Comparison of ENCODE assay signal across 1 cellular context in genomic region chr12:121128908-121129704, GRCh38.
A peak's percentile ranks its signal among the peaks of the same experiment; 100 is the strongest.
TF ChIP-seq lines count a peak whose summit lies in the region.

No MANE protein-coding gene starts in this region.

TF ChIP-seq in K562, 482 proteins besides CTCF, POLR2A, EP300 and RAD21 (continued from another document and continues in another):
- TF ChIP-seq, protein P1, sequence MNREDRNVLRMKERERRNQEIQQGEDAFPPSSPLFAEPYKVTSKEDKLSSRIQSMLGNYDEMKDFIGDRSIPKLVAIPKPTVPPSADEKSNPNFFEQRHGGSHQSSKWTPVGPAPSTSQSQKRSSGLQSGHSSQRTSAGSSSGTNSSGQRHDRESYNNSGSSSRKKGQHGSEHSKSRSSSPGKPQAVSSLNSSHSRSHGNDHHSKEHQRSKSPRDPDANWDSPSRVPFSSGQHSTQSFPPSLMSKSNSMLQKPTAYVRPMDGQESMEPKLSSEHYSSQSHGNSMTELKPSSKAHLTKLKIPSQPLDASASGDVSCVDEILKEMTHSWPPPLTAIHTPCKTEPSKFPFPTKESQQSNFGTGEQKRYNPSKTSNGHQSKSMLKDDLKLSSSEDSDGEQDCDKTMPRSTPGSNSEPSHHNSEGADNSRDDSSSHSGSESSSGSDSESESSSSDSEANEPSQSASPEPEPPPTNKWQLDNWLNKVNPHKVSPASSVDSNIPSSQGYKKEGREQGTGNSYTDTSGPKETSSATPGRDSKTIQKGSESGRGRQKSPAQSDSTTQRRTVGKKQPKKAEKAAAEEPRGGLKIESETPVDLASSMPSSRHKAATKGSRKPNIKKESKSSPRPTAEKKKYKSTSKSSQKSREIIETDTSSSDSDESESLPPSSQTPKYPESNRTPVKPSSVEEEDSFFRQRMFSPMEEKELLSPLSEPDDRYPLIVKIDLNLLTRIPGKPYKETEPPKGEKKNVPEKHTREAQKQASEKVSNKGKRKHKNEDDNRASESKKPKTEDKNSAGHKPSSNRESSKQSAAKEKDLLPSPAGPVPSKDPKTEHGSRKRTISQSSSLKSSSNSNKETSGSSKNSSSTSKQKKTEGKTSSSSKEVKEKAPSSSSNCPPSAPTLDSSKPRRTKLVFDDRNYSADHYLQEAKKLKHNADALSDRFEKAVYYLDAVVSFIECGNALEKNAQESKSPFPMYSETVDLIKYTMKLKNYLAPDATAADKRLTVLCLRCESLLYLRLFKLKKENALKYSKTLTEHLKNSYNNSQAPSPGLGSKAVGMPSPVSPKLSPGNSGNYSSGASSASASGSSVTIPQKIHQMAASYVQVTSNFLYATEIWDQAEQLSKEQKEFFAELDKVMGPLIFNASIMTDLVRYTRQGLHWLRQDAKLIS (CRISPR knock-in tag; IDR thresholded peaks at IDR 0.05) = 0 out of 2 replicates have a peak, but pooled peaks have one; percentile 47
- no peak for TF ChIP-seq HDAC6 (IDR thresholded peaks at IDR 0.05; ENCODE audit: low read depth, low read length)
- TF ChIP-seq MXD1 (CRISPR knock-in tag; IDR thresholded peaks at IDR 0.05; ENCODE audit: borderline replicate concordance, poor library complexity, severe bottlenecking) = peak; percentile 6
- TF ChIP-seq, protein P2, sequence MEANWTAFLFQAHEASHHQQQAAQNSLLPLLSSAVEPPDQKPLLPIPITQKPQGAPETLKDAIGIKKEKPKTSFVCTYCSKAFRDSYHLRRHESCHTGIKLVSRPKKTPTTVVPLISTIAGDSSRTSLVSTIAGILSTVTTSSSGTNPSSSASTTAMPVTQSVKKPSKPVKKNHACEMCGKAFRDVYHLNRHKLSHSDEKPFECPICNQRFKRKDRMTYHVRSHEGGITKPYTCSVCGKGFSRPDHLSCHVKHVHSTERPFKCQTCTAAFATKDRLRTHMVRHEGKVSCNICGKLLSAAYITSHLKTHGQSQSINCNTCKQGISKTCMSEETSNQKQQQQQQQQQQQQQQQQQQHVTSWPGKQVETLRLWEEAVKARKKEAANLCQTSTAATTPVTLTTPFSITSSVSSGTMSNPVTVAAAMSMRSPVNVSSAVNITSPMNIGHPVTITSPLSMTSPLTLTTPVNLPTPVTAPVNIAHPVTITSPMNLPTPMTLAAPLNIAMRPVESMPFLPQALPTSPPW (CRISPR knock-in tag; IDR thresholded peaks at IDR 0.05) = peak; percentile 92
- no peak for TF ChIP-seq RBM34 (IDR thresholded peaks at IDR 0.05; ENCODE audit: borderline replicate concordance, insufficient read depth, low read length)
- no peak for TF ChIP-seq ZNF24 (IDR thresholded peaks at IDR 0.05)
- no peak for TF ChIP-seq SIN3B (IDR thresholded peaks at IDR 0.05; ENCODE audit: low read depth)
- no peak for TF ChIP-seq TCFL5 (CRISPR knock-in tag; conservative IDR thresholded peaks at IDR 0.05)
- TF ChIP-seq, protein P3, sequence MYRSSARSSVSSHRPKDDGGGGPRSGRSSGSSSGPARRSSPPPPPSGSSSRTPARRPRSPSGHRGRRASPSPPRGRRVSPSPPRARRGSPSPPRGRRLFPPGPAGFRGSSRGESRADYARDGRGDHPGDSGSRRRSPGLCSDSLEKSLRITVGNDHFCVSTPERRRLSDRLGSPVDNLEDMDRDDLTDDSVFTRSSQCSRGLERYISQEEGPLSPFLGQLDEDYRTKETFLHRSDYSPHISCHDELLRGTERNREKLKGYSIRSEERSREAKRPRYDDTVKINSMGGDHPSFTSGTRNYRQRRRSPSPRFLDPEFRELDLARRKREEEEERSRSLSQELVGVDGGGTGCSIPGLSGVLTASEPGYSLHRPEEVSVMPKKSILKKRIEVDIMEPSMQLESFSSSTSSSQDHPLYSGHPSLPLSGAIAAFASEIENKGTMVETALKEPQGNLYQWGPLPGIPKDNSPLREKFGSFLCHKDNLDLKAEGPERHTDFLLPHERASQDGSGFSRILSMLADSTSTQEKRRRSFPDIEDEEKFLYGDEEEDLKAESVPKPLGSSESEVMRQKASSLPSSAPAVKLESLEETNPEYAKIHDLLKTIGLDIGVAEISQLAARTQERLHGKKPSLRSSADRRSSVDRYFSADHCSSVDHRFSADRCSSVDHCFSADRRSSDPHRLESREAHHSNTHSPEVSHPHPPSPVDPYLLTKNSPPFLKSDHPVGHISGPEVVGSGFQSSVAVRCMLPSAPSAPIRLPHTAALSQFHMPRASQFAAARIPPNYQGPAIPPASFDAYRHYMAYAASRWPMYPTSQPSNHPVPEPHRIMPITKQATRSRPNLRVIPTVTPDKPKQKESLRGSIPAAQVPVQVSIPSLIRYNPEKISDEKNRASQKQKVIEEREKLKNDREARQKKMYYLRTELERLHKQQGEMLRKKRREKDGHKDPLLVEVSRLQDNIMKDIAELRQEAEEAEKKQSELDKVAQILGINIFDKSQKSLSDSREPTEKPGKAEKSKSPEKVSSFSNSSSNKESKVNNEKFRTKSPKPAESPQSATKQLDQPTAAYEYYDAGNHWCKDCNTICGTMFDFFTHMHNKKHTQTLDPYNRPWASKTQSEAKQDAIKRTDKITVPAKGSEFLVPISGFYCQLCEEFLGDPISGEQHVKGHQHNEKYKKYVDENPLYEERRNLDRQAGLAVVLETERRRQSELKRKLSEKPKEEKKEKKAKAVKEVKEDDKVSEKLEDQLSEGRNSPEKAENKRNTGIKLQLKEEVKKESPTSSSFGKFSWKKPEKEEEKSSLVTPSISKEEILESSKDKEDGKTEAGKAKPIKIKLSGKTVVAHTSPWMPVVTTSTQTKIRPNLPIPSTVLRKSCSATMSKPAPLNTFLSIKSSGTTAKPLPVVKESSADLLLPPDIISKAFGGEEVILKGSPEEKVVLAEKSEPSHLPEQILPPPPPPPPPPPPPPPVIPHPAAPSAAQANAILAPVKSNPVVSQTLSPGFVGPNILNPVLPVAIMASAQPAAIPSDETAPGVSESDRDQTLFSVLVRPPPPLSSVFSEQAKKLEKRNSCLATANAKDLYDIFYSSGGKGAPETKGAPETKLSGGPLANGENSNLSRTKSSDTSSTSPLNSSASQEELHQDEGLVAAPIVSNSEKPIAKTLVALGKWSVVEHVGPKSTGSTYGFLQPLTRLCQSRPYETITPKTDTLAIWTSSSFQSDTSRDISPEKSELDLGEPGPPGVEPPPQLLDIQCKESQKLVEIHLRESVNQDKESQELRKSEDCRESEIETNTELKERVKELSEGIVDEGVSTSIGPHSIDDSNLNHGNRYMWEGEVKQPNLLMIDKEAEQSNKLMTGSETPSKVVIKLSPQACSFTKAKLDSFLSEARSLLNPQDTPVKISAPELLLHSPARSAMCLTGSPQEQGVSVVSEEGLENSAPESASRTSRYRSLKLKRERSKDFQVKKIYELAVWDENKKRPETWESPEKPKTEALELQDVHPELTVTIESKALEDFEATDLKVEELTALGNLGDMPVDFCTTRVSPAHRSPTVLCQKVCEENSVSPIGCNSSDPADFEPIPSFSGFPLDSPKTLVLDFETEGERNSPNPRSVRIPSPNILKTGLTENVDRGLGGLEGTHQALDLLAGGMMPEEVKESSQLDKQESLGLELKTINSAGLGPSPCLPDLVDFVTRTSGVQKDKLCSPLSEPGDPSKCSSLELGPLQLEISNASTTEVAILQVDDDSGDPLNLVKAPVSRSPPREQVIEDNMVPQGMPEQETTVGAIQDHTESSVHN (IDR thresholded peaks at IDR 0.05; ENCODE audit: borderline replicate concordance in 1 of 2, low read depth in 1 of 2) = no peak; a peak in 1 of 4 replicates
- TF ChIP-seq, protein P4, sequence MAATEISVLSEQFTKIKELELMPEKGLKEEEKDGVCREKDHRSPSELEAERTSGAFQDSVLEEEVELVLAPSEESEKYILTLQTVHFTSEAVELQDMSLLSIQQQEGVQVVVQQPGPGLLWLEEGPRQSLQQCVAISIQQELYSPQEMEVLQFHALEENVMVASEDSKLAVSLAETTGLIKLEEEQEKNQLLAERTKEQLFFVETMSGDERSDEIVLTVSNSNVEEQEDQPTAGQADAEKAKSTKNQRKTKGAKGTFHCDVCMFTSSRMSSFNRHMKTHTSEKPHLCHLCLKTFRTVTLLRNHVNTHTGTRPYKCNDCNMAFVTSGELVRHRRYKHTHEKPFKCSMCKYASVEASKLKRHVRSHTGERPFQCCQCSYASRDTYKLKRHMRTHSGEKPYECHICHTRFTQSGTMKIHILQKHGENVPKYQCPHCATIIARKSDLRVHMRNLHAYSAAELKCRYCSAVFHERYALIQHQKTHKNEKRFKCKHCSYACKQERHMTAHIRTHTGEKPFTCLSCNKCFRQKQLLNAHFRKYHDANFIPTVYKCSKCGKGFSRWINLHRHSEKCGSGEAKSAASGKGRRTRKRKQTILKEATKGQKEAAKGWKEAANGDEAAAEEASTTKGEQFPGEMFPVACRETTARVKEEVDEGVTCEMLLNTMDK (IDR thresholded peaks at IDR 0.05; ENCODE audit: borderline replicate concordance, insufficient read depth, low read depth, low read length, poor library complexity, severe bottlenecking) = no peak
- no peak; the same call in 1 of the 2 replicates for TF ChIP-seq DIDO1 (tag; IDR thresholded peaks at IDR 0.05; ENCODE audit: low read depth)
- TF ChIP-seq EWSR1 (IDR thresholded peaks at IDR 0.05; ENCODE audit: borderline replicate concordance, low read depth, partially characterized antibody) = no peak
- TF ChIP-seq CREM (IDR thresholded peaks at IDR 0.05; ENCODE audit: low read depth) = no peak
- TF ChIP-seq RBM25 (IDR thresholded peaks at IDR 0.05; ENCODE audit: low read depth, low read length, severe bottlenecking) = peak; percentile 89
- TF ChIP-seq BMI1 (IDR thresholded peaks at IDR 0.05; ENCODE audit: low read length) = no peak
- TF ChIP-seq ZZZ3 (IDR thresholded peaks at IDR 0.05) = no peak
- no peak for TF ChIP-seq PHB2 (IDR thresholded peaks at IDR 0.05; ENCODE audit: low read depth)
- TF ChIP-seq MLLT1 (IDR thresholded peaks at IDR 0.05) = no peak
- TF ChIP-seq RAD51 (IDR thresholded peaks at IDR 0.05; ENCODE audit: borderline replicate concordance, low read depth) = peak; percentile 50; the same call in 1 of the 2 replicates
- TF ChIP-seq ELF2 (CRISPR knock-in tag; IDR thresholded peaks at IDR 0.05) = no peak
- no peak for TF ChIP-seq ZNF699 (CRISPR knock-in tag; IDR thresholded peaks at IDR 0.05; ENCODE audit: insufficient replicate concordance)
- no peak for TF ChIP-seq ZNF561 (CRISPR knock-in tag; conservative IDR thresholded peaks at IDR 0.05)
- TF ChIP-seq ZFP36 (IDR thresholded peaks at IDR 0.05; ENCODE audit: low read depth, low read length, partially characterized antibody) = no peak
- no peak; the same call in 1 of the 2 replicates for TF ChIP-seq LEF1 (IDR thresholded peaks at IDR 0.05)
- TF ChIP-seq ZC3H4 (CRISPR knock-in tag; IDR thresholded peaks at IDR 0.05; ENCODE audit: borderline replicate concordance) = no peak
- TF ChIP-seq NFIC (IDR thresholded peaks at IDR 0.05) = no peak
- TF ChIP-seq SMARCC2 (IDR thresholded peaks at IDR 0.05; ENCODE audit: low read depth) = no peak
- TF ChIP-seq BACH1 (tag; IDR thresholded peaks at IDR 0.05) = no peak
- no peak for TF ChIP-seq ARHGAP35 (IDR thresholded peaks at IDR 0.05; ENCODE audit: partially characterized antibody)
- no peak for TF ChIP-seq FOXJ3 (CRISPR knock-in tag; IDR thresholded peaks at IDR 0.05)
- no peak for TF ChIP-seq ZKSCAN3 (CRISPR knock-in tag; IDR thresholded peaks at IDR 0.05)
- no peak for TF ChIP-seq ZNF146 (CRISPR knock-in tag; IDR thresholded peaks at IDR 0.05; ENCODE audit: unreplicated experiment)
- TF ChIP-seq MIER1 (IDR thresholded peaks at IDR 0.05; ENCODE audit: low read depth) = no peak
- no peak for TF ChIP-seq E2F5 (CRISPR knock-in tag; IDR thresholded peaks at IDR 0.05)
- no peak for TF ChIP-seq PPARD (CRISPR knock-in tag; IDR thresholded peaks at IDR 0.05)
- 0 out of 2 replicates have a peak, but pooled peaks have one; percentile 43 for TF ChIP-seq CEBPG (CRISPR knock-in tag; IDR thresholded peaks at IDR 0.05)
- TF ChIP-seq CEBPG (tag; conservative IDR thresholded peaks at IDR 0.05 in 1 of 2, IDR thresholded peaks at IDR 0.05 in 1 of 2) = no peak
- no peak for TF ChIP-seq ZNF311 (CRISPR knock-in tag; IDR thresholded peaks at IDR 0.05)
- TF ChIP-seq GTF2F1 (IDR thresholded peaks at IDR 0.05; ENCODE audit: low read depth, low read length) = no peak
- TF ChIP-seq NRF1 (conservative IDR thresholded peaks at IDR 0.05 in 1 of 2, IDR thresholded peaks at IDR 0.05 in 1 of 2) = peak; percentile 27 to 41; a peak in 3 of 4 replicates
- TF ChIP-seq PURB (CRISPR knock-in tag; IDR thresholded peaks at IDR 0.05; ENCODE audit: low read depth) = no peak
- TF ChIP-seq DMBX1 (CRISPR knock-in tag; IDR thresholded peaks at IDR 0.05; ENCODE audit: borderline replicate concordance) = no peak
- TF ChIP-seq KDM5B (IDR thresholded peaks at IDR 0.05; ENCODE audit: insufficient replicate concordance, low read depth, low read length) = no peak
- TF ChIP-seq KAT8 (IDR thresholded peaks at IDR 0.05; ENCODE audit: low read depth) = no peak
- no peak for TF ChIP-seq TAF9B (IDR thresholded peaks at IDR 0.05; ENCODE audit: partially characterized antibody)
- no peak for TF ChIP-seq GATAD2B (IDR thresholded peaks at IDR 0.05; ENCODE audit: borderline replicate concordance)
- TF ChIP-seq KLF6 (CRISPR knock-in tag; IDR thresholded peaks at IDR 0.05; ENCODE audit: borderline replicate concordance) = no peak
- TF ChIP-seq, protein P5, sequence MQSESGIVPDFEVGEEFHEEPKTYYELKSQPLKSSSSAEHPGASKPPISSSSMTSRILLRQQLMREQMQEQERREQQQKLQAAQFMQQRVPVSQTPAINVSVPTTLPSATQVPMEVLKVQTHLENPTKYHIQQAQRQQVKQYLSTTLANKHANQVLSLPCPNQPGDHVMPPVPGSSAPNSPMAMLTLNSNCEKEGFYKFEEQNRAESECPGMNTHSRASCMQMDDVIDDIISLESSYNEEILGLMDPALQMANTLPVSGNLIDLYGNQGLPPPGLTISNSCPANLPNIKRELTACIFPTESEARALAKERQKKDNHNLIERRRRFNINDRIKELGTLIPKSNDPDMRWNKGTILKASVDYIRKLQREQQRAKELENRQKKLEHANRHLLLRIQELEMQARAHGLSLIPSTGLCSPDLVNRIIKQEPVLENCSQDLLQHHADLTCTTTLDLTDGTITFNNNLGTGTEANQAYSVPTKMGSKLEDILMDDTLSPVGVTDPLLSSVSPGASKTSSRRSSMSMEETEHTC (IDR thresholded peaks at IDR 0.05) = peak; percentile 11; the same call in 1 of the 2 replicates
